10 cellular contexts compared by ENCODE assay signal in genomic region chr11:59611570-59612565, GRCh38. TPM values are rescaled to one million over a fixed set of nuclear protein-coding genes. Genes with fewer than 3 reads are reported as not detected.
DNase-seq lines count a peak whose midpoint lies in the region; ATAC-seq and TF ChIP-seq lines count a peak whose summit lies in the region.
"Had no signal": no experiment of that assay in that cellular context is flagged by ENCODE, and none has a peak within 500 bp of the region (broad histone marks: within the 10 kb centered on the region; RNA-seq: fewer than 3 reads in every experiment).

No MANE protein-coding gene starts in this region.

- peaks cover 2% of the 10 kb centered on the region for H3K4me1 ChIP-seq in prostate gland (replicated peaks)

- intact Hi-C loops in prostate gland (cut with DNase I), result no loop called here

- no peak for TF ChIP-seq POLR2A in prostate gland (IDR thresholded peaks at IDR 0.05)
- TF ChIP-seq POLR2A in GM18505 (IDR thresholded peaks at IDR 0.05; ENCODE audit: borderline replicate concordance, extremely low read depth, insufficient read depth, insufficient read length), result no peak

- ATAC-seq in GM18505 (IDR thresholded peaks at IDR 0.05; ENCODE audit: unreplicated experiment), result no peak
- no peak for ATAC-seq in GM18519 (IDR thresholded peaks at IDR 0.05; ENCODE audit: low FRiP score, unreplicated experiment)

- H3K27me3 ChIP-seq in prostate gland (replicated peaks; ENCODE audit: insufficient read depth), result no peaks in the 10 kb centered on the region

- TF ChIP-seq CTCF in epithelial cell of esophagus (IDR thresholded peaks at IDR 0.05; ENCODE audit: insufficient read depth, low read depth, low read length, missing control alignments) (no peak), prostate gland (IDR thresholded peaks at IDR 0.05) (no peak)

- no peak overlapping the region for H3K4me3 ChIP-seq in epithelial cell of esophagus (ENCODE audit: low read length)
- no peak overlapping the region for H3K4me3 ChIP-seq in prostate gland

- 46% methylated on average over 6 of the region's 6 CpGs for WGBS in prostate gland

- DNase-seq in GM04504 (ENCODE audit: low read depth) (peak; percentile 12), NCI-H2107 treated with DMSO at 0.1 percent for 48 hours (lab: John Stamatoyannopoulos, UW; ENCODE audit: unreplicated experiment) (peak; percentile 92), epithelial cell of esophagus (ENCODE audit: low read depth) (peak; percentile 18), prostate gland (ENCODE audit: low spot score) (peak; percentile 9), germinal center (ENCODE audit: low spot score) (no peak), T-helper 9 cell (no peak)
- DNase-seq: activated CD4-positive, CD25-positive, alpha-beta regulatory T cell treated with anti-CD3 and anti-CD28 coated beads, Interleukin-2, amount 50 U/mL, for 72 hours; stimulated activated CD4-positive, alpha-beta T cell treated with anti-CD3 and anti-CD28 coated beads, Interleukin-1b, Interleukin-23, amount 100 ng/mL, for 48 hours had no signal

- no peak overlapping the region for H3K27ac ChIP-seq in prostate gland

- no peaks in the 10 kb centered on the region for H3K9me3 ChIP-seq in prostate gland

- H3K36me3 ChIP-seq in prostate gland, result no peaks in the 10 kb centered on the region

RNA-seq across cellular contexts. Expression of gene OSBP, which starts 3.7 kb away (rescaled TPM):
- total RNA-seq in prostate gland, result 10 to 100 TPM; 46.1 to 49.0 TPM

RNA-seq across cellular contexts. Expression of gene PATL1, which starts 57.0 kb away (rescaled TPM):
- 10 to 100 TPM; 10.3 to 26.2 TPM for total RNA-seq in prostate gland

Comparison
In these comparisons a context has a peak if more than half of its experiments do, and no peak if none do; other contexts are left out.
1. DNase-seq: peak in GM04504 (single experiment), NCI-H2107 treated with DMSO at 0.1 percent for 48 hours (single experiment), epithelial cell of esophagus (single experiment) and prostate gland (single experiment); none in germinal center (single experiment) and T-helper 9 cell (single experiment).